Comparison of ENCODE assay signal across 1 cellular context in genomic region chr11:11895672-11896071, GRCh38.
TF ChIP-seq lines count a peak whose summit lies in the region.

No MANE protein-coding gene starts in this region.

TF ChIP-seq in GM23338, 12 proteins besides CTCF, POLR2A, EP300 and RAD21 (continued from another document):
- TF ChIP-seq JUNB (IDR thresholded peaks at IDR 0.05; ENCODE audit: unreplicated experiment) (no peak), ZNF114 (CRISPR knock-in tag; IDR thresholded peaks at IDR 0.05) (no peak), REST (IDR thresholded peaks at IDR 0.05; ENCODE audit: unreplicated experiment) (no peak)
